Comparison of ENCODE assay signal across 13 cellular contexts in the genomic region with DNA sequence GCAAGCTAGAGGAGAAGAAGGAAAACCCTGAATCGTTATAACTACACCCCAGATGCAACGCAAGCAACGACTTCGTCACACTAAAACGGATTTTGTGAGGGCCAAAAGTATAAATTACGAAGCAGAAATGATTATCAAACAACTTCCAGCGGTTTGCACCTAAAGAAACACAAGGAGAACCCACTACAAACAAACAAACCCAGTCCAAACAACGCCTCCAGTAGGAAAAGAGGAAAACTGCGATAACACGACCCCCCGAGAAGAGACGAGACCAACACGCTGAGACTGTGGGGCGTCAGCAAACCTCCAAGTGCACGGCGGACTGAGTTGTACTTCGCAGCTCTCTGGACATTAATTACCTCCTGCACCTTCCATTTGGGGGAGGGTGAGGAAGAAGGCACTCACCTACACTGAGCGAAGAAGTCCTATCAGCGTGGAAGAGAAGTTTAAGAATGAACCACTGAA. TPM values are rescaled to one million over a fixed set of nuclear protein-coding genes. Genes with fewer than 3 reads are reported as not detected.
DNase-seq lines count a peak whose midpoint lies in the region; ATAC-seq, FAIRE-seq and TF ChIP-seq lines count a peak whose summit lies in the region.
"Had no signal": no experiment of that assay in that cellular context is flagged by ENCODE, and none has a peak within 500 bp of the region (broad histone marks: within the 10 kb centered on the region; RNA-seq: fewer than 3 reads in every experiment).

A gene (plus strand): TSS at position 51 of the 465 bp plus-strand sequence. CDS start 879 bp downstream, outside the sequence.

- POLR2A ChIA-PET in T-cell (lab: Charles Lee) = no interaction called here

- no peak within 1 kb of the TSS for H3K27ac Mint-ChIP-seq in activated T-helper 17 cell treated with anti-CD3 and anti-CD28 coated beads, Interleukin-2, amount 50 U/mL, for 72 hours
- H3K27ac Mint-ChIP-seq in T-cell = no peak within 1 kb of the TSS

- H3K9me3 Mint-ChIP-seq in activated T-helper 17 cell treated with anti-CD3 and anti-CD28 coated beads, Interleukin-2, amount 50 U/mL, for 72 hours = no peaks in the 10 kb centered on the region
- no peaks in the 10 kb centered on the region for H3K9me3 Mint-ChIP-seq in T-cell

- peak within 1 kb of the TSS; percentile 34 for H3K4me3 ChIP-seq in HFF-Myc (replicated peaks; ENCODE audit: low read depth, low read length)
- H3K4me3 ChIP-seq in colonic mucosa = peak within 1 kb of the TSS; percentile 28
- peak within 1 kb of the TSS; percentile 2 to 23 for H3K4me3 ChIP-seq in left lung
- peak within 1 kb of the TSS in 1 of 2 donors; percentile 42 for H3K4me3 ChIP-seq in small intestine (ENCODE audit: low read depth in 1 of 2, low read length in 2 of 2)
- H3K4me3 ChIP-seq: pancreas had no signal

- FAIRE-seq in small intestine (lab: Jason Lieb, UNC) = no peak
- no peak for FAIRE-seq in GM19239 (lab: Jason Lieb, UNC)
- FAIRE-seq: GM12891 had no signal

- H3K9ac ChIP-seq in colonic mucosa (ENCODE audit: low read depth in 2 of 2, low read length in 2 of 2) = peak within 1 kb of the TSS; percentile 59 to 70

- 68 to 97% (median 90%) methylated on average over 19 of the region's 19 CpGs for WGBS in small intestine, 3 donors

- DNase-seq in HFF-Myc (ENCODE audit: extremely low read depth, low read depth) = no peak
- DNase-seq in colonic mucosa = no peak
- no peak for DNase-seq in left lung
- no peak for DNase-seq in small intestine
- DNase-seq in T-cell = no peak
- DNase-seq in GM19239 (ENCODE audit: insufficient read length, low spot score) = no peak
- DNase-seq in NCI-H1417 (lab: John Stamatoyannopoulos, UW) = no peak
- DNase-seq: activated CD8-positive, alpha-beta memory T cell treated with anti-CD3 and anti-CD28 coated beads for 24 hours; COR-L47; NCI-H446 treated with DMSO at 0.1 percent for 48 hours had no signal

- H3K27me3 ChIP-seq in colonic mucosa (no peaks in the 10 kb centered on the region), left lung (no peaks in the 10 kb centered on the region), small intestine (ENCODE audit: control insufficient read depth in 2 of 2, insufficient read depth in 2 of 2, low read length in 2 of 2) (no peaks in the 10 kb centered on the region)
- H3K27me3 ChIP-seq: pancreas had no signal

- H3K36me3 ChIP-seq in colonic mucosa (no peaks in the 10 kb centered on the region), left lung (peaks cover 0 to 17% of the 10 kb centered on the region in 2 donors), small intestine (ENCODE audit: control insufficient read depth in 2 of 2, insufficient read depth in 2 of 2, low read length in 2 of 2) (peaks cover 0 to 4% of the 10 kb centered on the region in 2 donors)

- H3K27me3 Mint-ChIP-seq in activated T-helper 17 cell treated with anti-CD3 and anti-CD28 coated beads, Interleukin-2, amount 50 U/mL, for 72 hours = no peaks in the 10 kb centered on the region
- no peaks in the 10 kb centered on the region for H3K27me3 Mint-ChIP-seq in T-cell

- peaks cover 6% of the 10 kb centered on the region for H3K4me1 Mint-ChIP-seq in activated T-helper 17 cell treated with anti-CD3 and anti-CD28 coated beads, Interleukin-2, amount 50 U/mL, for 72 hours
- peaks cover 0 to 2% (median 0%) of the 10 kb centered on the region in 3 donors for H3K4me1 Mint-ChIP-seq in T-cell

- no peaks in the 10 kb centered on the region for H3K9me3 ChIP-seq in colonic mucosa
- peaks cover 0 to 18% of the 10 kb centered on the region in 2 donors for H3K9me3 ChIP-seq in left lung
- no peaks in the 10 kb centered on the region for H3K9me3 ChIP-seq in small intestine (ENCODE audit: control insufficient read depth, low read depth)
- H3K9me3 ChIP-seq: pancreas had no signal

- H3K4me1 ChIP-seq in colonic mucosa (no peaks in the 10 kb centered on the region), left lung (no peaks in the 10 kb centered on the region), small intestine (ENCODE audit: control insufficient read depth in 2 of 2, insufficient read depth in 1 of 2, low read depth in 1 of 2, low read length in 1 of 2) (no peaks in the 10 kb centered on the region)

- peaks cover 82% of the 10 kb centered on the region for H3K36me3 Mint-ChIP-seq in activated T-helper 17 cell treated with anti-CD3 and anti-CD28 coated beads, Interleukin-2, amount 50 U/mL, for 72 hours (ENCODE audit: low read depth)
- peaks cover 67% of the 10 kb centered on the region for H3K36me3 Mint-ChIP-seq in T-cell

- intact Hi-C loops in colonic mucosa (cut with DNase I) = no loop called here
- intact Hi-C loops in left lung (cut with DNase I) = no loop called here

- TF ChIP-seq CTCF in HFF-Myc (IDR thresholded peaks at IDR 0.05; ENCODE audit: low read depth, low read length, missing control alignments) = no peak
- TF ChIP-seq CTCF in colonic mucosa (IDR thresholded peaks at IDR 0.05) = no peak
- TF ChIP-seq CTCF in left lung (IDR thresholded peaks at IDR 0.05) = no peak

- ATAC-seq in left lung (no peak), T-cell (replicated peaks in 1 of 4) (no peak)
- no peak for ATAC-seq in activated T-helper 17 cell treated with anti-CD3 and anti-CD28 coated beads, Interleukin-2, amount 50 U/mL, for 72 hours (replicated peaks)
- ATAC-seq: pancreas had no signal

- CTCF ChIA-PET in T-cell (lab: Charles Lee) = no interaction called here

- no peak within 1 kb of the TSS for H3K4me3 Mint-ChIP-seq in activated T-helper 17 cell treated with anti-CD3 and anti-CD28 coated beads, Interleukin-2, amount 50 U/mL, for 72 hours
- H3K4me3 Mint-ChIP-seq in T-cell = no peak within 1 kb of the TSS

- peak within 1 kb of the TSS; percentile 62 for H3K27ac ChIP-seq in colonic mucosa
- no peak within 1 kb of the TSS for H3K27ac ChIP-seq in left lung
- H3K27ac ChIP-seq in small intestine (ENCODE audit: low read depth in 1 of 2, low read length in 1 of 2) = peak within 1 kb of the TSS; percentile 1 to 92
- H3K27ac ChIP-seq: pancreas had no signal

RNA-seq across cellular contexts. Expression of the gene that starts here (rescaled TPM):
- 10 to 100 TPM in 1 of 2 donors, 1 to 10 TPM in 1; 2.0 to 27.5 TPM for total RNA-seq in colonic mucosa
- not detected for total RNA-seq in left lung
- polyA plus RNA-seq in small intestine = 1 to 10 TPM in 2 of 3 donors, under 1 TPM in 1; 0.89 to 9.6 (median 9.5) TPM
- total RNA-seq in activated T-helper 17 cell treated with anti-CD3 and anti-CD28 coated beads, Interleukin-2, amount 50 U/mL, for 72 hours = not detected
- total RNA-seq in T-cell = not detected

Comparison
In these comparisons a context has a peak if more than half of its experiments do, and no peak if none do; other contexts are left out.
1. H3K27ac ChIP-seq: peak in colonic mucosa (single experiment) and small intestine (2 of 2); none in left lung (0 of 2).